In genomic region chr18:7568426-7568825, GRCh38 we compare ENCODE assay signal across 1 cellular context.
TF ChIP-seq lines count a peak whose summit lies in the region.

No MANE protein-coding gene starts in this region.

TF ChIP-seq in HEK293, 187 proteins besides CTCF, POLR2A, EP300 and RAD21 (continued from another document):
- TF ChIP-seq ZNF398 (tag by site-specific recombination; IDR thresholded peaks at IDR 0.05) (peak; percentile 49), EGR2 (tag by site-specific recombination; IDR thresholded peaks at IDR 0.05; ENCODE audit: low read depth) (peak; percentile 35), ZSCAN4 (tag by site-specific recombination; IDR thresholded peaks at IDR 0.05) (peak; percentile 80), ZBTB6 (tag by site-specific recombination; IDR thresholded peaks at IDR 0.05) (no peak), KLF16 (tag by site-specific recombination; IDR thresholded peaks at IDR 0.05) (peak; percentile 30; the same call in 1 of the 2 replicates), ZIC2 (tag by site-specific recombination; IDR thresholded peaks at IDR 0.05) (peak; percentile 95), ZNF335 (tag by site-specific recombination; conservative IDR thresholded peaks at IDR 0.05) (peak; percentile 70), ZBTB8A (tag by site-specific recombination; IDR thresholded peaks at IDR 0.05) (peak; percentile 41; the same call in 1 of the 2 replicates), ZXDB (tag by site-specific recombination; IDR thresholded peaks at IDR 0.05) (peak; percentile 49), ZFHX2 (tag by site-specific recombination; conservative IDR thresholded peaks at IDR 0.05) (peak; percentile 63)
